ENCODE assay signal across 12 cellular contexts in genomic region chr5:122942164-122942914, GRCh38.
DNase-seq lines count a peak whose midpoint lies in the region; ATAC-seq, FAIRE-seq and TF ChIP-seq lines count a peak whose summit lies in the region.
"Had no signal": no experiment of that assay in that cellular context is flagged by ENCODE, and none has a peak within 500 bp of the region (broad histone marks: within the 10 kb centered on the region; RNA-seq: fewer than 3 reads in every experiment).

No MANE protein-coding gene starts in this region.

- peak; percentile 29 for DNase-seq in HTR-8/SVneo (ENCODE audit: insufficient read length, low spot score)
- DNase-seq in choroid plexus epithelial cell (ENCODE audit: low read depth), result peak; percentile 52
- no peak for DNase-seq in stimulated activated CD4-positive, alpha-beta T cell treated with anti-CD3 and anti-CD28 coated beads, Interleukin-2, amount 100 ng/mL, for 24 hours
- DNase-seq: activated CD8-positive, alpha-beta memory T cell treated with anti-CD3 and anti-CD28 coated beads for 24 hours; DMS79 treated with DMSO at 0.1 percent for 48 hours; T-helper 1 cell had no signal

- TF ChIP-seq CTCF in OCI-LY3 (IDR thresholded peaks at IDR 0.05; ENCODE audit: low read depth, low read length) (no peak), choroid plexus epithelial cell (conservative IDR thresholded peaks at IDR 0.05; ENCODE audit: low read depth, low read length) (no peak), neural cell (IDR thresholded peaks at IDR 0.05; ENCODE audit: poor library complexity, severe bottlenecking) (no peak)

- no peaks in the 10 kb centered on the region for H3F3A ChIP-seq in neural cell (ENCODE audit: insufficient read depth, low read length, poor library complexity, severe bottlenecking)

- no peaks in the 10 kb centered on the region for H3K79me2 ChIP-seq in OCI-LY3 (ENCODE audit: low read length)
- no peaks in the 10 kb centered on the region for H3K79me2 ChIP-seq in neural cell (replicated peaks; ENCODE audit: insufficient read depth, low read length)

- H3K9me3 ChIP-seq in OCI-LY3 (ENCODE audit: insufficient read depth, low read length) (no peaks in the 10 kb centered on the region), neural cell (ENCODE audit: low read length) (no peaks in the 10 kb centered on the region)

- H3K4me3 ChIP-seq in OCI-LY3 (ENCODE audit: low read length), result peak overlapping the region; percentile 65
- H3K4me3 ChIP-seq in choroid plexus epithelial cell (ENCODE audit: low read depth, low read length), result peak overlapping the region; percentile 22
- H3K4me3 ChIP-seq in neural cell (ENCODE audit: low read length), result no peak overlapping the region

- H2AFZ ChIP-seq in OCI-LY3 (ENCODE audit: low read depth, low read length), result peak overlapping the region; percentile 34; the same call in 1 of the 2 replicates
- H2AFZ ChIP-seq in neural cell (ENCODE audit: low read depth, low read length), result no peak overlapping the region

- H3K27me3 ChIP-seq in OCI-LY3 (ENCODE audit: low read depth, low read length) (no peaks in the 10 kb centered on the region), neural cell (ENCODE audit: insufficient read depth, low read depth, low read length) (no peaks in the 10 kb centered on the region)

- no peaks in the 10 kb centered on the region for H3K9me2 ChIP-seq in neural cell (ENCODE audit: insufficient read depth, low read length)

- no peaks in the 10 kb centered on the region for H4K20me1 ChIP-seq in OCI-LY3 (ENCODE audit: insufficient read depth, low read length)
- H4K20me1 ChIP-seq in neural cell (ENCODE audit: insufficient read depth), result no peaks in the 10 kb centered on the region

- ATAC-seq in GM21786 (IDR thresholded peaks at IDR 0.05; ENCODE audit: unreplicated experiment), result no peak
- ATAC-seq in GM19397 (IDR thresholded peaks at IDR 0.05; ENCODE audit: unreplicated experiment), result no peak
- ATAC-seq: natural killer cell treated with Interleukin-12 subunit alpha and Interleukin-12 subunit beta and Interleukin-15 and Interleukin-18, amount 100 ng/mL, for 72 hours had no signal

- peak overlapping the region; percentile 66 for H3K27ac ChIP-seq in OCI-LY3 (ENCODE audit: low read length)
- H3K27ac ChIP-seq in neural cell (ENCODE audit: low read length), result no peak overlapping the region
- H3K27ac ChIP-seq: epithelial cell of prostate had no signal

- peak overlapping the region; percentile 84 for H3K4me2 ChIP-seq in OCI-LY3 (ENCODE audit: low read length)
- H3K4me2 ChIP-seq in neural cell (ENCODE audit: low read length), result no peak overlapping the region

- H3K9ac ChIP-seq in OCI-LY3 (ENCODE audit: low read length), result peak overlapping the region; percentile 42
- no peak overlapping the region for H3K9ac ChIP-seq in neural cell (ENCODE audit: low read length)

- TF ChIP-seq RAD21 in neural cell (conservative IDR thresholded peaks at IDR 0.05), result no peak

- TF ChIP-seq EP300 in neural cell (conservative IDR thresholded peaks at IDR 0.05; ENCODE audit: poor library complexity, severe bottlenecking), result peak; percentile 20

- peak; percentile 20 for FAIRE-seq in HTR-8/SVneo (lab: Jason Lieb, UNC)

- no peaks in the 10 kb centered on the region for H3K36me3 ChIP-seq in OCI-LY3 (replicated peaks; ENCODE audit: low read depth, low read length)
- no peaks in the 10 kb centered on the region for H3K36me3 ChIP-seq in neural cell (ENCODE audit: insufficient read depth, low read length)

- H3K4me1 ChIP-seq in OCI-LY3 (ENCODE audit: low read length), result peaks cover 38% of the 10 kb centered on the region

TF ChIP-seq in neural cell, 6 proteins besides CTCF, POLR2A, EP300 and RAD21:
- TF ChIP-seq POLR2AphosphoS5 (IDR thresholded peaks at IDR 0.05), result peak; percentile 72
- TF ChIP-seq SMC3 (conservative IDR thresholded peaks at IDR 0.05; ENCODE audit: poor library complexity), result no peak

Comparison
In these comparisons a context has a peak if more than half of its experiments do, and no peak if none do; other contexts are left out.
1. DNase-seq: peak in HTR-8/SVneo (single experiment) and choroid plexus epithelial cell (single experiment); none in stimulated activated CD4-positive, alpha-beta T cell treated with anti-CD3 and anti-CD28 coated beads, Interleukin-2, amount 100 ng/mL, for 24 hours (0 of 2).